1 cellular context compared by ENCODE assay signal in genomic region chr13:113417836-113418721, GRCh38.
TF ChIP-seq lines count a peak whose summit lies in the region.

No MANE protein-coding gene starts in this region.

TF ChIP-seq in H1, 55 proteins besides CTCF, POLR2A, EP300 and RAD21:
- TF ChIP-seq BRCA1 (IDR thresholded peaks at IDR 0.05; ENCODE audit: low read depth, low read length): no peak
- TF ChIP-seq CHD1 (IDR thresholded peaks at IDR 0.05; ENCODE audit: low read depth, low read length): no peak
- peak; percentile 47; the same call in 1 of the 2 replicates for TF ChIP-seq CEBPB (IDR thresholded peaks at IDR 0.05; ENCODE audit: low read depth, low read length)
- no peak for TF ChIP-seq CBX5 (IDR thresholded peaks at IDR 0.05; ENCODE audit: low read depth, low read length)
